11 cellular contexts compared by ENCODE assay signal in genomic region chr5:96297290-96297689, GRCh38.
DNase-seq lines count a peak whose midpoint lies in the region; ATAC-seq and TF ChIP-seq lines count a peak whose summit lies in the region.
"Had no signal": no experiment of that assay in that cellular context is flagged by ENCODE, and none has a peak within 500 bp of the region (broad histone marks: within the 10 kb centered on the region; RNA-seq: fewer than 3 reads in every experiment).

No MANE protein-coding gene starts in this region.

- H3K4me1 Mint-ChIP-seq in activated CD4-positive, alpha-beta memory T cell treated with anti-CD3 and anti-CD28 coated beads, Interleukin-2, amount 10 ng/mL, durations not matched to agents 7 days and 5 days, result peaks cover 15% of the 10 kb centered on the region
- no peaks in the 10 kb centered on the region for H3K4me1 Mint-ChIP-seq in natural killer cell treated with Interleukin-12 subunit alpha and Interleukin-12 subunit beta and Interleukin-15 and Interleukin-18, amount 100 ng/mL, for 72 hours (ENCODE audit: low read depth in 2 of 2)

- intact Hi-C loops in IMR-90 (cut with micrococcal nuclease), result loop anchor here (1.0 to 10.0 kb wide), 6 partner anchors 40 to 336 kb away; partner anchors contain the start of gene ELL2

- BruUV-seq in IMR-90 (replicated peaks; lab: Mats Ljungman, UMichigan), result no TSS peak

- H3K27ac ChIP-seq in AG04450 (ENCODE audit: low read depth, low read length) (peak overlapping the region; percentile 85), IMR-90 (ENCODE audit: insufficient read depth, low read length) (peak overlapping the region; percentile 53; the same call in 1 of the 2 replicates), fibroblast of lung (ENCODE audit: insufficient read depth, low read length) (peak overlapping the region; percentile 82)

- dilution Hi-C loops in IMR-90 (cut with HindIII; ENCODE audit: low sequenced_read_pairs, unreplicated experiment), result no loop called here

- peaks cover 0 to 3% of the 10 kb centered on the region in 2 experiments; a peak in 1 of 4 replicates for H3K79me1 ChIP-seq in IMR-90 (ENCODE audit: low read depth in 1 of 2, low read length in 2 of 2)

- H3K79me2 ChIP-seq in fibroblast of lung (ENCODE audit: control insufficient read depth, insufficient read depth, low read length), result no peaks in the 10 kb centered on the region

- H2BK120ac ChIP-seq in IMR-90 (ENCODE audit: low read depth, low read length), result peak overlapping the region; percentile 82

- H3K4me1 ChIP-seq in IMR-90 (ENCODE audit: control insufficient read depth, insufficient read depth, low read length), result peaks cover 8% of the 10 kb centered on the region
- H3K4me1 ChIP-seq in fibroblast of lung (ENCODE audit: control insufficient read depth, extremely low read depth, insufficient read depth, low read length), result peaks cover 20% of the 10 kb centered on the region

- peak; percentile 89 for DNase-seq in AG04450 (ENCODE audit: low read depth, low spot score)
- peak; percentile 98 for DNase-seq in IMR-90
- DNase-seq in fibroblast of lung (ENCODE audit: low read depth in 2 of 2), result peak; percentile 87 to 93
- DNase-seq in medulla oblongata (ENCODE audit: extremely low spot score), result peak; percentile 37
- no peak for DNase-seq in activated CD4-positive, alpha-beta memory T cell treated with anti-CD3 and anti-CD28 coated beads, Interleukin-2, amount 10 ng/mL, durations not matched to agents 7 days and 5 days
- no peak for DNase-seq in natural killer cell treated with Interleukin-12 subunit alpha and Interleukin-12 subunit beta and Interleukin-15 and Interleukin-18, amount 100 ng/mL, for 72 hours (ENCODE audit: low spot score)
- no peak for DNase-seq in NCI-H1694 treated with DMSO at 0.1 percent for 48 hours (lab: John Stamatoyannopoulos, UW)
- DNase-seq: effector memory CD4-positive, alpha-beta T cell; NCI-H526 had no signal

- H3K14ac ChIP-seq in IMR-90 (replicated peaks; ENCODE audit: low read depth, low read length), result peak overlapping the region; percentile 78

- H3K36me3 Mint-ChIP-seq in activated CD4-positive, alpha-beta memory T cell treated with anti-CD3 and anti-CD28 coated beads, Interleukin-2, amount 10 ng/mL, durations not matched to agents 7 days and 5 days (ENCODE audit: low read depth), result no peaks in the 10 kb centered on the region
- peaks cover 5% of the 10 kb centered on the region for H3K36me3 Mint-ChIP-seq in natural killer cell treated with Interleukin-12 subunit alpha and Interleukin-12 subunit beta and Interleukin-15 and Interleukin-18, amount 100 ng/mL, for 72 hours

- peak overlapping the region; percentile 0 to 65; a peak in 3 of 4 replicates for H4K8ac ChIP-seq in IMR-90 (ENCODE audit: low read depth in 2 of 2, low read length in 2 of 2)

- H3K27me3 Mint-ChIP-seq in activated CD4-positive, alpha-beta memory T cell treated with anti-CD3 and anti-CD28 coated beads, Interleukin-2, amount 10 ng/mL, durations not matched to agents 7 days and 5 days, result no peaks in the 10 kb centered on the region
- H3K27me3 Mint-ChIP-seq in natural killer cell treated with Interleukin-12 subunit alpha and Interleukin-12 subunit beta and Interleukin-15 and Interleukin-18, amount 100 ng/mL, for 72 hours, result peaks cover 0 to 4% of the 10 kb centered on the region in 2 donors

- H3K9ac ChIP-seq in IMR-90 (ENCODE audit: low read depth, low read length), result peak overlapping the region; percentile 1
- no peak overlapping the region for H3K9ac ChIP-seq in fibroblast of lung (ENCODE audit: insufficient read depth, low read length)

- peak overlapping the region; percentile 57 for H3K56ac ChIP-seq in IMR-90 (ENCODE audit: extremely low read depth, insufficient read depth, low read length)

- in situ Hi-C loops in IMR-90 (cut with MboI; ENCODE audit: low sequenced_read_pairs), result no loop called here

- H3K4me3 Mint-ChIP-seq in activated CD4-positive, alpha-beta memory T cell treated with anti-CD3 and anti-CD28 coated beads, Interleukin-2, amount 10 ng/mL, durations not matched to agents 7 days and 5 days, result no peak overlapping the region
- no peak overlapping the region for H3K4me3 Mint-ChIP-seq in natural killer cell treated with Interleukin-12 subunit alpha and Interleukin-12 subunit beta and Interleukin-15 and Interleukin-18, amount 100 ng/mL, for 72 hours
- H3K4me3 Mint-ChIP-seq: T-helper 2 cell treated with Interferon-gamma antibody and Interleukin-4, amounts not matched to agents 5 μg/mL and 100 μg/mL, for 36 hours had no signal

- TF ChIP-seq CTCF in AG04450 (IDR thresholded peaks at IDR 0.05; ENCODE audit: low read depth, low read length), result no peak
- no peak for TF ChIP-seq CTCF in IMR-90 (conservative IDR thresholded peaks at IDR 0.05; ENCODE audit: low read depth, low read length)
- TF ChIP-seq CTCF in fibroblast of lung (conservative IDR thresholded peaks at IDR 0.05 in 1 of 2, IDR thresholded peaks at IDR 0.05 in 1 of 2; ENCODE audit: low read depth in 1 of 2, low read length in 2 of 2), result no peak

- no peak overlapping the region for H2AK9ac ChIP-seq in IMR-90 (replicated peaks; ENCODE audit: low read depth, low read length, poor library complexity)

- H3K23ac ChIP-seq in IMR-90 (ENCODE audit: low read depth, low read length), result peak overlapping the region; percentile 7; the same call in 1 of the 2 replicates

- H2BK20ac ChIP-seq in IMR-90 (ENCODE audit: low read depth, low read length), result peak overlapping the region; percentile 66

- H4K20me1 ChIP-seq in IMR-90 (ENCODE audit: insufficient read depth, low read length) (no peaks in the 10 kb centered on the region), fibroblast of lung (ENCODE audit: control insufficient read depth, extremely low read depth, insufficient read depth, low read length) (no peaks in the 10 kb centered on the region)

- CTCF ChIA-PET in AG04450 (lab: Charles Lee) (interaction anchor here (0.7 to 4.5 kb wide), 3 partner anchors 39 to 340 kb away, joined by 3 to 22 read pairs (median 3); no protein-coding TSS in a partner anchor), IMR-90 (lab: Yijun Ruan, JAX) (interaction anchor here (1.8 kb wide), 1 partner anchor 40 kb away, joined by 5 read pairs; no protein-coding TSS in a partner anchor)
- CTCF ChIA-PET in activated CD4-positive, alpha-beta memory T cell treated with anti-CD3 and anti-CD28 coated beads, Interleukin-2, amount 10 ng/mL, durations not matched to agents 7 days and 5 days (lab: Charles Lee), result no interaction called here

- TF ChIP-seq POLR2A in IMR-90 (IDR thresholded peaks at IDR 0.05; ENCODE audit: low read depth, low read length), result peak; percentile 63; the same call in 1 of the 2 replicates

- peak overlapping the region; percentile 100 for H2BK5ac ChIP-seq in IMR-90 (ENCODE audit: low read depth, low read length, poor library complexity, severe bottlenecking)

- no peaks in the 10 kb centered on the region for H3K36me3 ChIP-seq in IMR-90 (ENCODE audit: control insufficient read depth, insufficient read depth, low read length)
- H3K36me3 ChIP-seq in fibroblast of lung (ENCODE audit: control insufficient read depth, insufficient read depth, low read length), result no peaks in the 10 kb centered on the region

- POLR2A ChIA-PET in AG04450 (lab: Yijun Ruan, JAX), result interaction anchor here (0.6 to 3.4 kb wide), 13 partner anchors 20 to 438 kb away, joined by 3 to 18 read pairs (median 7); no protein-coding TSS in a partner anchor
- POLR2A ChIA-PET in IMR-90 (lab: Charles Lee; ENCODE audit: unreplicated experiment), result interaction anchor here (1.1 kb wide), 1 partner anchor 338 kb away, joined by 3 read pairs; no protein-coding TSS in a partner anchor
- POLR2A ChIA-PET in activated CD4-positive, alpha-beta memory T cell treated with anti-CD3 and anti-CD28 coated beads, Interleukin-2, amount 10 ng/mL, durations not matched to agents 7 days and 5 days (lab: Charles Lee), result no interaction called here

- peak; percentile 36; the same call in 1 of the 2 replicates for TF ChIP-seq RAD21 in IMR-90 (IDR thresholded peaks at IDR 0.05; ENCODE audit: low read length)

- no peak overlapping the region for H3K4me2 ChIP-seq in IMR-90 (ENCODE audit: low read depth, low read length)
- H3K4me2 ChIP-seq in fibroblast of lung (ENCODE audit: extremely low read depth, insufficient read depth, low read length), result no peak overlapping the region

- H2BK15ac ChIP-seq in IMR-90 (ENCODE audit: low read depth, low read length), result peak overlapping the region; percentile 8; the same call in 2 of the 3 replicates

- H3K9me3 Mint-ChIP-seq in activated CD4-positive, alpha-beta memory T cell treated with anti-CD3 and anti-CD28 coated beads, Interleukin-2, amount 10 ng/mL, durations not matched to agents 7 days and 5 days, result peaks cover 2% of the 10 kb centered on the region
- H3K9me3 Mint-ChIP-seq in natural killer cell treated with Interleukin-12 subunit alpha and Interleukin-12 subunit beta and Interleukin-15 and Interleukin-18, amount 100 ng/mL, for 72 hours, result peaks cover under 1% of the 10 kb centered on the region

- peak overlapping the region; percentile 95 for H3K18ac ChIP-seq in IMR-90 (ENCODE audit: low read depth, low read length)

- H3K9me1 ChIP-seq in IMR-90 (ENCODE audit: insufficient read depth, low read length), result peaks cover 5% of the 10 kb centered on the region

- H3K27me3 ChIP-seq in AG04450 (ENCODE audit: control insufficient read depth, insufficient read depth, low read length) (no peaks in the 10 kb centered on the region), IMR-90 (ENCODE audit: control insufficient read depth, insufficient read depth, low read length) (no peaks in the 10 kb centered on the region), fibroblast of lung (ENCODE audit: control insufficient read depth, insufficient read depth, low read length) (no peaks in the 10 kb centered on the region)

- WGBS in IMR-90 (ENCODE audit: extremely low coverage in 2 of 2, insufficient read length in 1 of 2), 2 experiments, result no CpG with 5 or more reads among the region's 1 CpG

- ATAC-seq in IMR-90 (ENCODE audit: low read depth), result peak; percentile 64
- ATAC-seq in natural killer cell treated with Interleukin-12 subunit alpha and Interleukin-12 subunit beta and Interleukin-15 and Interleukin-18, amount 100 ng/mL, for 72 hours, result no peak
- no peak for ATAC-seq in GM21723 (IDR thresholded peaks at IDR 0.05; ENCODE audit: unreplicated experiment)

- H2AK5ac ChIP-seq in IMR-90 (ENCODE audit: low read depth, low read length), result no peak overlapping the region; the same call in 1 of the 2 replicates

- H3K27ac Mint-ChIP-seq in activated CD4-positive, alpha-beta memory T cell treated with anti-CD3 and anti-CD28 coated beads, Interleukin-2, amount 10 ng/mL, durations not matched to agents 7 days and 5 days, result no peak overlapping the region
- H3K27ac Mint-ChIP-seq in natural killer cell treated with Interleukin-12 subunit alpha and Interleukin-12 subunit beta and Interleukin-15 and Interleukin-18, amount 100 ng/mL, for 72 hours, result peak overlapping the region in 1 of 2 donors; percentile 26
- H3K27ac Mint-ChIP-seq: T-helper 2 cell treated with Interferon-gamma antibody and Interleukin-4, amounts not matched to agents 5 μg/mL and 100 μg/mL, for 36 hours had no signal

- peak overlapping the region; percentile 23 for H4K5ac ChIP-seq in IMR-90 (ENCODE audit: low read depth, low read length)

- H3K4ac ChIP-seq in IMR-90 (ENCODE audit: low read depth, low read length), result peak overlapping the region; percentile 75

- no peak overlapping the region for H3K4me3 ChIP-seq in AG04450 (ENCODE audit: low read depth, low read length)
- no peak overlapping the region for H3K4me3 ChIP-seq in IMR-90 (ENCODE audit: insufficient read depth, low read depth, low read length)
- no peak overlapping the region for H3K4me3 ChIP-seq in fibroblast of lung (replicated peaks in 1 of 4; ENCODE audit: control extremely low read depth in 1 of 4, insufficient read depth in 1 of 4, low read depth in 3 of 4, low read length in 4 of 4)

- H2AFZ ChIP-seq in IMR-90 (replicated peaks; ENCODE audit: low read length, poor library complexity) (no peak overlapping the region), fibroblast of lung (ENCODE audit: low read length) (no peak overlapping the region)

- peaks cover 8% of the 10 kb centered on the region for H3K9me3 ChIP-seq in AG04450 (ENCODE audit: control insufficient read depth, insufficient read depth, low read length)
- H3K9me3 ChIP-seq in IMR-90 (ENCODE audit: control insufficient read depth, insufficient read depth, low read length), result peaks cover 5% of the 10 kb centered on the region
- H3K9me3 ChIP-seq in fibroblast of lung (ENCODE audit: control insufficient read depth, insufficient read depth, low read depth, low read length), result no peaks in the 10 kb centered on the region

- peak overlapping the region; percentile 61 for H4K91ac ChIP-seq in IMR-90 (ENCODE audit: insufficient read depth, low read depth, low read length)

Comparison
In these comparisons a context has a peak if more than half of its experiments do, and no peak if none do; other contexts are left out.
1. DNase-seq: peak in AG04450 (single experiment), IMR-90 (single experiment), fibroblast of lung (2 of 2) and medulla oblongata (single experiment); none in activated CD4-positive, alpha-beta memory T cell treated with anti-CD3 and anti-CD28 coated beads, Interleukin-2, amount 10 ng/mL, durations not matched to agents 7 days and 5 days (single experiment), natural killer cell treated with Interleukin-12 subunit alpha and Interleukin-12 subunit beta and Interleukin-15 and Interleukin-18, amount 100 ng/mL, for 72 hours (single experiment) and NCI-H1694 treated with DMSO at 0.1 percent for 48 hours (single experiment).
2. Peak in every context shown above with its lines, with median percentiles within 50 percentile points of each other: H3K27ac ChIP-seq.